Comparison of ENCODE assay signal across 12 cellular contexts in the genomic region with DNA sequence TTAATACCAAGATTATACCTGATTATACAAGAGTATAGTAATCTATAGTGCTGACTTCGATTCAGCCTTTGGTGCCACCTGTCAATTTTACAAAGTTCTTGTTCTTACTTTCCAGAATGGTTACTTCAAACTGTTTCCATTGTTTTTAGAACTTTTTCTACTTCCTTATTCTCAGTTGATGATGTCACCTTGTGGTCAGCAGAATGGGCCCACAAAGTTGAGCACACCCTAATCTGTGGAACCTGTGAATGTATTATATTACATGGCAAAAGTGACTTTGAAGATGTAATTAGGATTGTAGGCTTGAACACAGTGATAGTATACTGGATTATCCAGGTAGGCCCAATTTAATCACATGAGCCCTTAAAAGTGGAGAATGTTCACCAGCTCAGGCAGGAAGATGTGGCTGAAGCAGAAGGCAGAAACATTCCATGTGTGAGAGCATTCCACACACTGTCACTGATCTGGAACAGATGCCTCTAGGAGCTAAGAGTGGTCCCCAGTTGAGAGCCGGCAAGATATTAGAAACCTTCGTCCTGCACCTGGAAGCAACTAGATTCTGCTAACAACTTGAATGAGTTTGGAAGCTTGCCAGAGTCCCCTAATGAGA. TPM values are rescaled to one million over a fixed set of nuclear protein-coding genes. Genes with fewer than 3 reads are reported as not detected.
DNase-seq lines count a peak whose midpoint lies in the region; ATAC-seq and TF ChIP-seq lines count a peak whose summit lies in the region.
"Had no signal": no experiment of that assay in that cellular context is flagged by ENCODE, and none has a peak within 500 bp of the region (broad histone marks: within the 10 kb centered on the region; RNA-seq: fewer than 3 reads in every experiment).

No MANE protein-coding gene starts in this region.

- intact Hi-C loops in PC-3 (cut with micrococcal nuclease), result no loop called here
- intact Hi-C loops in lower leg skin (cut with DNase I; ENCODE audit: low total_unique reads), result no loop called here

- no peak overlapping the region for H2AFZ ChIP-seq in PC-3 (ENCODE audit: low read length)

- POLR2A ChIA-PET in PC-3 (lab: Charles Lee; ENCODE audit: unreplicated experiment), result no interaction called here

- no peak overlapping the region for H3K9ac ChIP-seq in PC-3 (ENCODE audit: low read length)

- CTCF ChIA-PET in PC-3 (lab: Charles Lee), result no interaction called here

- ATAC-seq in HG02981 (IDR thresholded peaks at IDR 0.05; ENCODE audit: unreplicated experiment) (peak; percentile 61), PC-3 (no peak), lung (ENCODE audit: insufficient read depth, low FRiP score) (peak; percentile 47), GM21717 (IDR thresholded peaks at IDR 0.05; ENCODE audit: unreplicated experiment) (no peak)

- no peaks in the 10 kb centered on the region for H4K20me1 ChIP-seq in PC-3 (ENCODE audit: low read length)

- BruUV-seq in PC-3 (replicated peaks; lab: Mats Ljungman, UMichigan), result no TSS peak

- no peak for TF ChIP-seq POLR2A in lower leg skin (IDR thresholded peaks at IDR 0.05)

- no peak overlapping the region for H3K4me2 ChIP-seq in PC-3 (ENCODE audit: low read length)

- H3K9me3 ChIP-seq in PC-3 (ENCODE audit: low read length) (no peaks in the 10 kb centered on the region), lung (ENCODE audit: control insufficient read depth in 2 of 2, insufficient read depth in 1 of 2, low read length in 1 of 2) (no peaks in the 10 kb centered on the region)

- DNase-seq in DMS 273 (lab: John Stamatoyannopoulos, UW; ENCODE audit: unreplicated experiment), result peak; percentile 5
- no peak for DNase-seq in DMS 273 treated with DMSO at 0.1 percent for 48 hours (lab: John Stamatoyannopoulos, UW)
- peak; percentile 14 for DNase-seq in PC-3
- no peak for DNase-seq in lung (ENCODE audit: low spot score)
- no peak for DNase-seq in lower leg skin (ENCODE audit: low spot score in 2 of 2)
- DNase-seq in caudate nucleus (lab: John Stamatoyannopoulos, UW), result no peak
- DNase-seq: activated naive CD4-positive, alpha-beta T cell; kidney had no signal

- H3K36me3 ChIP-seq in PC-3 (ENCODE audit: low read depth, low read length) (no peaks in the 10 kb centered on the region), lung (ENCODE audit: control insufficient read depth in 2 of 2, insufficient read depth in 2 of 2, low read length in 2 of 2) (no peaks in the 10 kb centered on the region)

- H3K79me2 ChIP-seq in PC-3 (ENCODE audit: low read length), result no peaks in the 10 kb centered on the region

- H3K27ac ChIP-seq in PC-3 (ENCODE audit: low read length) (no peak overlapping the region), lung (ENCODE audit: low read depth in 1 of 2, low read length in 1 of 2) (no peak overlapping the region), caudate nucleus (ENCODE audit: low read depth, low read length) (no peak overlapping the region)
- H3K27ac ChIP-seq: 22Rv1, skin epidermis had no signal

- no peaks in the 10 kb centered on the region for H3F3A ChIP-seq in PC-3 (ENCODE audit: low read length, unreplicated experiment)

- no peaks in the 10 kb centered on the region for H3K9me2 ChIP-seq in PC-3 (replicated peaks; ENCODE audit: low read length)

- H3K27me3 ChIP-seq in PC-3 (ENCODE audit: low read length), result no peaks in the 10 kb centered on the region
- H3K27me3 ChIP-seq in lung (ENCODE audit: control insufficient read depth, insufficient read depth), result no peaks in the 10 kb centered on the region

- TF ChIP-seq CTCF in PC-3 (conservative IDR thresholded peaks at IDR 0.05; ENCODE audit: low read depth, low read length), result no peak
- TF ChIP-seq CTCF in lung (IDR thresholded peaks at IDR 0.05; ENCODE audit: control extremely low read depth, extremely low read depth), result no peak
- TF ChIP-seq CTCF in lower leg skin (IDR thresholded peaks at IDR 0.05), result no peak

- WGBS in lung, 2 donors, result 88% methylated on average over 3 of the region's 3 CpGs
- 86 to 87% methylated on average over 3 of the region's 3 CpGs for WGBS in lower leg skin, 2 donors

- H3K4me1 ChIP-seq in PC-3 (ENCODE audit: insufficient read depth, low read length) (peaks cover 10% of the 10 kb centered on the region), lung (ENCODE audit: control insufficient read depth in 2 of 2, insufficient read depth in 2 of 2, low read length in 2 of 2) (no peaks in the 10 kb centered on the region)

- H3K4me3 ChIP-seq in PC-3 (ENCODE audit: low read length), result no peak overlapping the region
- no peak overlapping the region for H3K4me3 ChIP-seq in lung
- no peak overlapping the region for H3K4me3 ChIP-seq in lower leg skin (ENCODE audit: low read depth, poor library complexity, severe bottlenecking)
- H3K4me3 ChIP-seq: skin epidermis had no signal

RNA-seq across cellular contexts. Expression of a gene that starts 6.3 kb away (rescaled TPM):
- total RNA-seq in PC-3 (2014; rRNA removed), result 58.7 and 64.5 TPM in 2 replicates
- total RNA-seq in lung, result 100 to 1,000 TPM in 1 of 2 donors, 10 to 100 TPM in 1; 60.5 to 124 TPM
- polyA plus RNA-seq in lung, result 10 to 100 TPM; 10.0 to 32.2 TPM
- 10 to 100 TPM; 38.7 to 81.5 (median 55.9) TPM for total RNA-seq in lower leg skin

Comparison
In these comparisons a context has a peak if more than half of its experiments do, and no peak if none do; other contexts are left out.
1. DNase-seq: peak in DMS 273 (single experiment) and PC-3 (single experiment); none in DMS 273 treated with DMSO at 0.1 percent for 48 hours (single experiment), lung (single experiment), lower leg skin (0 of 2) and caudate nucleus (0 of 61).
2. ATAC-seq: peak in HG02981 (single experiment) and lung (single experiment); none in PC-3 (single experiment) and GM21717 (single experiment).